15 cellular contexts compared by ENCODE assay signal in the genomic region with DNA sequence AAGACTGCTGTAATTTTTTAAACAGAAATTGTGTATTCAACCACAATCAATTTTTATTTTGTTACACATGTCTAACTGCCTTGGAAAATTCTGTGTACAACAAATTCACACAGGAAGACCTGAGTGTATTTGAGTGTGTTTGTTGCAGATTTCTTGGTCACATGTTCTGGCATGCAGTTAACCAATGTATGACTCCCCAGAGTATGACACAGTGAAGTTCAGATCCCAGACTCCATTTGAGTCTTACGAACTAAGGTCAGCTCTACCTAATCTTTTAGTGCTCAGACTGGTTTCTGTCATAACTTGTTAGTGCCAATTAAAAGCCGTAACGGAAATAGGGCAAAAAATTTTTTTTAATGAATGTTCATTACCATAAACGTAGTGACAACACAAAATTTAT. TPM values are rescaled to one million over a fixed set of nuclear protein-coding genes. Genes with fewer than 3 reads are reported as not detected.
DNase-seq lines count a peak whose midpoint lies in the region; ATAC-seq and TF ChIP-seq lines count a peak whose summit lies in the region.
"Had no signal": no experiment of that assay in that cellular context is flagged by ENCODE, and none has a peak within 500 bp of the region (broad histone marks: within the 10 kb centered on the region; RNA-seq: fewer than 3 reads in every experiment).

No MANE protein-coding gene starts in this region.

- H2BK12ac ChIP-seq in trophoblast cell (ENCODE audit: low read length): no peak overlapping the region

- H3K9me2 ChIP-seq in GM23248 (ENCODE audit: insufficient read depth): no peaks in the 10 kb centered on the region

- no peak overlapping the region for H4K91ac ChIP-seq in trophoblast cell (ENCODE audit: low read depth, low read length)

- no peak overlapping the region for H3K9ac ChIP-seq in GM23248
- no peak overlapping the region for H3K9ac ChIP-seq in trophoblast cell (ENCODE audit: low read length)
- H3K9ac ChIP-seq: BLaER1 treated with 17β-estradiol and CSF1 and Interleukin-3, amounts not matched to agents 10 nM and 100 nM had no signal

- no peaks in the 10 kb centered on the region for H3K36me3 ChIP-seq in GM23248 (ENCODE audit: low read depth)
- H3K36me3 ChIP-seq in trophoblast cell (ENCODE audit: control insufficient read depth in 1 of 2, insufficient read depth in 2 of 2, low read length in 2 of 2): no peaks in the 10 kb centered on the region
- H3K36me3 ChIP-seq: BLaER1 treated with 17β-estradiol and CSF1 and Interleukin-3, amounts not matched to agents 10 nM and 100 nM had no signal

- no peak overlapping the region for H3K23ac ChIP-seq in trophoblast cell (ENCODE audit: low read length)

- H3K4me1 ChIP-seq in GM23248 (ENCODE audit: insufficient read depth) (peaks cover 32% of the 10 kb centered on the region), trophoblast cell (ENCODE audit: control insufficient read depth in 1 of 2, insufficient read depth in 2 of 2, low read length in 2 of 2) (peaks cover 0 to 3% of the 10 kb centered on the region in 2 experiments)

- H4K8ac ChIP-seq in trophoblast cell (ENCODE audit: low read depth, low read length): no peak overlapping the region

- CTCF ChIA-PET in WTC11 (lab: Charles Lee): interaction anchor here (0.6 kb wide), 1 partner anchor 324 kb away, joined by 3 read pairs; no protein-coding TSS in a partner anchor

- no peak overlapping the region for H3K4me3 Mint-ChIP-seq in WTC11
- H3K4me3 Mint-ChIP-seq in progenitor cell of endocrine pancreas (ENCODE audit: low read depth): no peak overlapping the region
- H3K4me3 Mint-ChIP-seq: CD4-positive, CD25-positive, alpha-beta regulatory T cell had no signal

- H2BK5ac ChIP-seq in trophoblast cell (ENCODE audit: low read depth, low read length, poor library complexity): no peak overlapping the region

- H3K14ac ChIP-seq in trophoblast cell (ENCODE audit: low read length): no peak overlapping the region

- H3K27me3 Mint-ChIP-seq in WTC11 (ENCODE audit: low read depth) (no peaks in the 10 kb centered on the region), progenitor cell of endocrine pancreas (no peaks in the 10 kb centered on the region)

- H3F3A ChIP-seq in GM23248 (ENCODE audit: insufficient read depth): peaks cover 10% of the 10 kb centered on the region; the same call in 1 of the 2 replicates

- POLR2A ChIA-PET in WTC11 (lab: Charles Lee): no interaction called here

- H3K9me3 ChIP-seq in GM23248 (ENCODE audit: low read depth) (no peaks in the 10 kb centered on the region), trophoblast cell (ENCODE audit: insufficient read depth, low read depth, low read length) (no peaks in the 10 kb centered on the region)

- H3K4ac ChIP-seq in trophoblast cell (ENCODE audit: low read depth, low read length): peak overlapping the region; percentile 79

- no peak for ATAC-seq in WTC11
- ATAC-seq: GM12878 had no signal

- H3K79me2 ChIP-seq in GM23248 (ENCODE audit: insufficient read depth): peaks cover 98% of the 10 kb centered on the region
- peaks cover 10% of the 10 kb centered on the region for H3K79me2 ChIP-seq in trophoblast cell (ENCODE audit: control insufficient read depth, insufficient read depth, low read length, poor library complexity)

- peaks cover 3% of the 10 kb centered on the region for H3K79me1 ChIP-seq in trophoblast cell (ENCODE audit: low read length)

- H3K4me2 ChIP-seq in GM23248 (ENCODE audit: unreplicated experiment): no peak overlapping the region
- H3K4me2 ChIP-seq in trophoblast cell (ENCODE audit: low read length): no peak overlapping the region
- H3K4me2 ChIP-seq: BLaER1 treated with 17β-estradiol and CSF1 and Interleukin-3, amounts not matched to agents 10 nM and 100 nM had no signal

- no peaks in the 10 kb centered on the region for H3K27me3 ChIP-seq in GM23248 (replicated peaks; ENCODE audit: insufficient read depth)
- no peaks in the 10 kb centered on the region for H3K27me3 ChIP-seq in trophoblast cell (ENCODE audit: insufficient read depth, low read length)

- H3K9me3 Mint-ChIP-seq in WTC11 (peaks cover 8% of the 10 kb centered on the region), progenitor cell of endocrine pancreas (ENCODE audit: low read depth) (peaks cover 3% of the 10 kb centered on the region)

- no peak overlapping the region for H3K27ac ChIP-seq in GM23248
- H3K27ac ChIP-seq in epithelial cell of prostate: peak overlapping the region; percentile 49
- no peak overlapping the region for H3K27ac ChIP-seq in trophoblast cell (ENCODE audit: low read depth, low read length)
- H3K27ac ChIP-seq: BLaER1 treated with 17β-estradiol and CSF1 and Interleukin-3, amounts not matched to agents 10 nM and 100 nM had no signal

- H2AFZ ChIP-seq in GM23248: no peak overlapping the region
- no peak overlapping the region for H2AFZ ChIP-seq in trophoblast cell (ENCODE audit: insufficient read depth, low read length, poor library complexity)

- peak; percentile 17 for DNase-seq in GM23248
- DNase-seq in WTC11 (ENCODE audit: low spot score): no peak
- peak; percentile 48 for DNase-seq in epithelial cell of prostate (ENCODE audit: low read depth, low spot score)
- DNase-seq in trophoblast cell: no peak
- DNase-seq in progenitor cell of endocrine pancreas (ENCODE audit: low spot score, unreplicated experiment): no peak
- DNase-seq in stimulated activated CD4-positive, alpha-beta T cell treated with anti-CD3 and anti-CD28 coated beads, Interleukin-15, amount 100 ng/mL, for 24 hours: no peak
- no peak for DNase-seq in AG20443 (ENCODE audit: low spot score)
- DNase-seq: 8988T; Calu3; CD4-positive, CD25-positive, alpha-beta regulatory T cell; DMS 273 treated with DMSO at 0.1 percent for 48 hours; DMS79; H7 had no signal

- H3K4me1 Mint-ChIP-seq in WTC11 (peaks cover 66% of the 10 kb centered on the region), progenitor cell of endocrine pancreas (ENCODE audit: low read depth) (peaks cover 52% of the 10 kb centered on the region)

- H3K27ac Mint-ChIP-seq in WTC11 (peak overlapping the region; percentile 44), progenitor cell of endocrine pancreas (no peak overlapping the region)
- H3K27ac Mint-ChIP-seq: CD4-positive, CD25-positive, alpha-beta regulatory T cell had no signal

- H3K36me3 Mint-ChIP-seq in WTC11: peaks cover 9% of the 10 kb centered on the region
- H3K36me3 Mint-ChIP-seq in progenitor cell of endocrine pancreas (ENCODE audit: insufficient read depth): peaks cover 2% of the 10 kb centered on the region

- H2AK5ac ChIP-seq in trophoblast cell (ENCODE audit: low read length): no peak overlapping the region

- in situ Hi-C loops in GM23248 (cut with MboI): no loop called here

- TF ChIP-seq CTCF in WTC11 (IDR thresholded peaks at IDR 0.05): no peak
- TF ChIP-seq CTCF in progenitor cell of endocrine pancreas (IDR thresholded peaks at IDR 0.05; ENCODE audit: unreplicated experiment): no peak

- H4K12ac ChIP-seq in trophoblast cell (ENCODE audit: low read depth, low read length): no peak overlapping the region

- no peak overlapping the region for H3K4me3 ChIP-seq in GM23248
- H3K4me3 ChIP-seq in trophoblast cell (ENCODE audit: low read depth, low read length): no peak overlapping the region
- H3K4me3 ChIP-seq: BLaER1 treated with 17β-estradiol and CSF1 and Interleukin-3, amounts not matched to agents 10 nM and 100 nM; GM12878 had no signal

- H2BK120ac ChIP-seq in trophoblast cell (ENCODE audit: insufficient read depth, low read length, poor library complexity): no peak overlapping the region

- peaks cover 6% of the 10 kb centered on the region; the same call in 1 of the 2 replicates for H4K20me1 ChIP-seq in GM23248 (ENCODE audit: insufficient read depth)

- no peak overlapping the region for H3K18ac ChIP-seq in trophoblast cell (ENCODE audit: low read length)

- WGBS in GM23248 (ENCODE audit: low coverage in 1 of 2, low lambda C conversion rate in 2 of 2, missing lambda C conversion rate in 2 of 2), 2 experiments: 87 to 94% methylated on average over 4 of the region's 4 CpGs
- WGBS in trophoblast cell (ENCODE audit: extremely low coverage, insufficient coverage, insufficient read length): no CpG with 5 or more reads among the region's 4 CpGs

TF ChIP-seq in WTC11, 78 proteins besides CTCF, POLR2A, EP300 and RAD21 (continues in another document):
- TF ChIP-seq GRHL2 (CRISPR knock-in tag; IDR thresholded peaks at IDR 0.05; ENCODE audit: insufficient replicate concordance, severe bottlenecking) (no peak), ZNF232 (CRISPR knock-in tag; IDR thresholded peaks at IDR 0.05) (no peak), HMGA2 (CRISPR knock-in tag; IDR thresholded peaks at IDR 0.05) (no peak), IRF2 (CRISPR knock-in tag; IDR thresholded peaks at IDR 0.05; ENCODE audit: borderline replicate concordance, low read depth) (no peak), ZNF121 (CRISPR knock-in tag; IDR thresholded peaks at IDR 0.05) (no peak)
- TF ChIP-seq, protein P1, sequence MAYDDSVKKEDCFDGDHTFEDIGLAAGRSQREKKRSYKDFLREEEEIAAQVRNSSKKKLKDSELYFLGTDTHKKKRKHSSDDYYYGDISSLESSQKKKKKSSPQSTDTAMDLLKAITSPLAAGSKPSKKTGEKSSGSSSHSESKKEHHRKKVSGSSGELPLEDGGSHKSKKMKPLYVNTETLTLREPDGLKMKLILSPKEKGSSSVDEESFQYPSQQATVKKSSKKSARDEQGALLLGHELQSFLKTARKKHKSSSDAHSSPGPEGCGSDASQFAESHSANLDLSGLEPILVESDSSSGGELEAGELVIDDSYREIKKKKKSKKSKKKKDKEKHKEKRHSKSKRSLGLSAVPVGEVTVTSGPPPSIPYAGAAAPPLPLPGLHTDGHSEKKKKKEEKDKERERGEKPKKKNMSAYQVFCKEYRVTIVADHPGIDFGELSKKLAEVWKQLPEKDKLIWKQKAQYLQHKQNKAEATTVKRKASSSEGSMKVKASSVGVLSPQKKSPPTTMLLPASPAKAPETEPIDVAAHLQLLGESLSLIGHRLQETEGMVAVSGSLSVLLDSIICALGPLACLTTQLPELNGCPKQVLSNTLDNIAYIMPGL (CRISPR knock-in tag; IDR thresholded peaks at IDR 0.05): no peak
- TF ChIP-seq, protein P2, sequence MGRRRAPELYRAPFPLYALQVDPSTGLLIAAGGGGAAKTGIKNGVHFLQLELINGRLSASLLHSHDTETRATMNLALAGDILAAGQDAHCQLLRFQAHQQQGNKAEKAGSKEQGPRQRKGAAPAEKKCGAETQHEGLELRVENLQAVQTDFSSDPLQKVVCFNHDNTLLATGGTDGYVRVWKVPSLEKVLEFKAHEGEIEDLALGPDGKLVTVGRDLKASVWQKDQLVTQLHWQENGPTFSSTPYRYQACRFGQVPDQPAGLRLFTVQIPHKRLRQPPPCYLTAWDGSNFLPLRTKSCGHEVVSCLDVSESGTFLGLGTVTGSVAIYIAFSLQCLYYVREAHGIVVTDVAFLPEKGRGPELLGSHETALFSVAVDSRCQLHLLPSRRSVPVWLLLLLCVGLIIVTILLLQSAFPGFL (CRISPR knock-in tag; IDR thresholded peaks at IDR 0.05; ENCODE audit: borderline replicate concordance): no peak

RNA-seq across cellular contexts. Expression of a gene that starts 5.8 kb away (rescaled TPM):
- 30.7 and 35.3 TPM in 2 replicates for total RNA-seq in GM23248 (2014; rRNA removed; shearing (Covaris generic))
- 47.0 and 50.4 TPM in 2 replicates for polyA plus RNA-seq in GM23248 (2016; fragmentation: Nextera tagmentation; extraction: Ambion mirVana)
- total RNA-seq in WTC11 (2021) (26.7 to 31.0 TPM (median 31.0 TPM) in 3 replicates), progenitor cell of endocrine pancreas (49.7 and 50.8 TPM in 2 replicates)
- polyA plus RNA-seq in trophoblast cell (2013): 22.6 and 23.7 TPM in 2 replicates
- total RNA-seq: GM12878 had no signal
- polyA plus RNA-seq: GM12878 had no signal

Comparison
In these comparisons a context has a peak if more than half of its experiments do, and no peak if none do; other contexts are left out.
1. DNase-seq: peak in GM23248 (single experiment) and epithelial cell of prostate (single experiment); none in WTC11 (single experiment), trophoblast cell (0 of 2), progenitor cell of endocrine pancreas (single experiment), stimulated activated CD4-positive, alpha-beta T cell treated with anti-CD3 and anti-CD28 coated beads, Interleukin-15, amount 100 ng/mL, for 24 hours (single experiment) and AG20443 (single experiment).